Comparison of ENCODE assay signal across 21 cellular contexts in the genomic region with DNA sequence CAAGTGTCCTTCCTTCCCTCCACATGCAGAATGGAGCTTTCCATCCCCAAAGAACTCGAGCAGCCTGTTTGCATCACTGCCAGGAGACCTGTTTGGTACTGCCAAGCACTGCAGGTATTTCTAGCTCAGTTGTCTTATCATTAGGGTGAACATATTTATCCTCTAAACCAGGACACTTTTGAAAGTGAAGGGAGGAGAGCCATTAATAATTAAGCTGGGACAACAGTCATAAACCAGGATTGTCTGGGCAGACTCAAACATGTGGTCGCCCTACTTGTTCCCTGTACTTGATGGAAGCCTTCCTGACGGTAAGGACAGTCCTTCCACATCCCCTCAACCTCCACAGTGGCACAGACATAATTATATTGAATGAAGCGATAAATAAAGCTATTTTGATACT.
"Had no signal": no experiment of that assay in that cellular context is flagged by ENCODE, and none has a peak within 500 bp of the region (broad histone marks: within the 10 kb centered on the region; RNA-seq: fewer than 3 reads in every experiment).

No MANE protein-coding gene starts in this region.

- DNase-seq: activated CD4-positive, alpha-beta memory T cell treated with anti-CD3 and anti-CD28 coated beads, Interleukin-2, amount 10 ng/mL, durations not matched to agents 7 days and 5 days; activated CD4-positive, alpha-beta T cell treated with anti-CD3 and anti-CD28 coated beads for 1 hour; activated naive CD4-positive, alpha-beta T cell treated with anti-CD3 and anti-CD28 coated beads, Interleukin-2, amount 50 U/mL, for 16 hours; brain microvascular endothelial cell; cerebellar nuclear complex; dermis blood vessel endothelial cell; endodermal cell; erythroblast; hippocampal formation; kidney glomerular epithelial cell; lower lobe of right lung; natural killer cell; posterior cingulate gyrus; right cardiac atrium; SK-N-SH; spleen; stimulated activated CD4-positive, alpha-beta T cell treated with anti-CD3 and anti-CD28 coated beads, Interleukin-1b, Interleukin-23, amount 100 ng/mL, for 48 hours; stimulated activated naive CD4-positive, alpha-beta T cell; upper lobe of right lung had no signal

- ATAC-seq: activated T-helper 17 cell treated with anti-CD3 and anti-CD28 coated beads, Interleukin-2, amount 50 U/mL, for 72 hours; lower lobe of right lung; natural killer cell; right cardiac atrium; upper lobe of right lung had no signal

- H3K9me3 ChIP-seq: lower lobe of right lung, SK-N-SH, spleen, suprapubic skin, upper lobe of right lung had no signal

- H3K36me3 Mint-ChIP-seq: natural killer cell had no signal

- H3K27ac Mint-ChIP-seq: activated CD4-positive, alpha-beta memory T cell treated with anti-CD3 and anti-CD28 coated beads, Interleukin-2, amount 10 ng/mL, durations not matched to agents 7 days and 5 days; endodermal cell had no signal

- H3K4me3 ChIP-seq: lower lobe of right lung, spleen, suprapubic skin, upper lobe of right lung had no signal

- H3K27ac ChIP-seq: brain microvascular endothelial cell, lower lobe of right lung, spleen, suprapubic skin, upper lobe of right lung had no signal

- H3K27me3 Mint-ChIP-seq: activated CD4-positive, alpha-beta memory T cell treated with anti-CD3 and anti-CD28 coated beads, Interleukin-2, amount 10 ng/mL, durations not matched to agents 7 days and 5 days; activated T-helper 17 cell treated with anti-CD3 and anti-CD28 coated beads, Interleukin-2, amount 50 U/mL, for 72 hours had no signal

- H3K27me3 ChIP-seq: brain microvascular endothelial cell, spleen, suprapubic skin, upper lobe of right lung had no signal

- H3K9me3 Mint-ChIP-seq: activated CD4-positive, alpha-beta memory T cell treated with anti-CD3 and anti-CD28 coated beads, Interleukin-2, amount 10 ng/mL, durations not matched to agents 7 days and 5 days; activated T-helper 17 cell treated with anti-CD3 and anti-CD28 coated beads, Interleukin-2, amount 50 U/mL, for 72 hours; endodermal cell; natural killer cell had no signal

- H3K4me3 Mint-ChIP-seq: activated CD4-positive, alpha-beta memory T cell treated with anti-CD3 and anti-CD28 coated beads, Interleukin-2, amount 10 ng/mL, durations not matched to agents 7 days and 5 days; activated T-helper 17 cell treated with anti-CD3 and anti-CD28 coated beads, Interleukin-2, amount 50 U/mL, for 72 hours; endodermal cell; natural killer cell had no signal

- H3K4me1 ChIP-seq: suprapubic skin, upper lobe of right lung had no signal

- H3K36me3 ChIP-seq: brain microvascular endothelial cell, lower lobe of right lung, spleen, suprapubic skin, upper lobe of right lung had no signal
